Comparison of ENCODE assay signal across 8 cellular contexts in the genomic region with DNA sequence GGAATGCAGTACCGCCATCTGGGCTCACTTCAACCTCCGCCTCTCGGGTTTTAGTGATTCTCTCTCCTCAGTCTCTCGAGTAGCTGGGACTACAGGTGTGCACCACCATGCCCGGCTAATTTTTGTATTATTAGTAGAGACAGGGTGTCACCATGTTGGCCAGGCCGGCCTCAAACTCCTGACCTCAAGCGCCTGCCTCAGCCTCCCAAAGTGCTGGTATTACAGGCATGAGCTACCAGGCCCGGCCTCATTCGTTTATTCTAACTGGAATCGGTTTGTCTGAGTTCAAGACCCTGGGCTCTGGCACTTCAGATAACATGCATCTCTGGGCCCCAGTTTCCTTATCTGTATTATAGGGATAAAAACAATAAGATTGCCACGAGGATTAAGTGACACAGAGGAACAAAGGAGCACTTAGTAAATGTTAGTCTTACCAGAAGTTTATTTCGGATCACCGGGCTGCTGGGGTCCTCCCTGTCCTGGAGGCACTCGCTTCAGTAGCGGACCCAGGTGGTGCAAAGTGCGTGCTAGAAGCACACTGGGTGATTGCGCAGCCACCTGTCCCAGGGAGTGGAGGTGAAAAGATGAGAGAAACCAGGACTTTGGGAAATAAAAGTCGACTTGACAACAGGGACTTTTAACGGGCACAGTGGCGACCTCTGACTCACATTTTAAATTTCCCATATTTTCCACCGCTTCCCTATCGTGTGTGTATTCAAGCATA. TPM values are rescaled to one million over a fixed set of nuclear protein-coding genes. Genes with fewer than 3 reads are reported as not detected.
DNase-seq lines count a peak whose midpoint lies in the region; ATAC-seq, FAIRE-seq and TF ChIP-seq lines count a peak whose summit lies in the region.

No MANE protein-coding gene starts in this region.

- no peaks in the 10 kb centered on the region for H3K9me3 ChIP-seq in gastroesophageal sphincter
- no peaks in the 10 kb centered on the region for H3K9me3 ChIP-seq in trophoblast cell (ENCODE audit: insufficient read depth, low read depth, low read length)

- no peaks in the 10 kb centered on the region for H3K36me3 Mint-ChIP-seq in activated B cell treated with CpG ODN at 0.5 μM for 24 hours (ENCODE audit: low read depth)

- H3K27ac Mint-ChIP-seq in activated B cell treated with CpG ODN at 0.5 μM for 24 hours: no peak overlapping the region

- H3K4me1 ChIP-seq in gastroesophageal sphincter: peaks cover 0 to 72% (median 13%) of the 10 kb centered on the region in 3 donors
- peaks cover 7 to 9% of the 10 kb centered on the region in 2 experiments for H3K4me1 ChIP-seq in trophoblast cell (ENCODE audit: control insufficient read depth in 1 of 2, insufficient read depth in 2 of 2, low read length in 2 of 2)

- H3K9me3 Mint-ChIP-seq in activated B cell treated with CpG ODN at 0.5 μM for 24 hours: no peaks in the 10 kb centered on the region

- H2BK12ac ChIP-seq in trophoblast cell (ENCODE audit: low read length): no peak overlapping the region

- TF ChIP-seq CTCF in HFF-Myc (IDR thresholded peaks at IDR 0.05; ENCODE audit: low read depth, low read length, missing control alignments) (no peak), activated B cell treated with CpG ODN at 0.5 μM for 24 hours (IDR thresholded peaks at IDR 0.05) (no peak), gastroesophageal sphincter (IDR thresholded peaks at IDR 0.05) (no peak)

- H2BK5ac ChIP-seq in trophoblast cell (ENCODE audit: low read depth, low read length, poor library complexity): no peak overlapping the region

- H3K23ac ChIP-seq in trophoblast cell (ENCODE audit: low read length): no peak overlapping the region

- H4K8ac ChIP-seq in trophoblast cell (ENCODE audit: low read depth, low read length): no peak overlapping the region

- DNase-seq in HFF-Myc (ENCODE audit: extremely low read depth, low read depth) (no peak), activated B cell treated with CpG ODN at 0.5 μM for 24 hours (no peak), trophoblast cell (peak in 1 of 2 donors; percentile 5), HTR-8/SVneo (ENCODE audit: insufficient read length, low spot score) (no peak), ACHN (no peak), NCI-H1694 treated with DMSO at 0.1 percent for 48 hours (lab: John Stamatoyannopoulos, UW) (no peak)

- H3K36me3 ChIP-seq in gastroesophageal sphincter: no peaks in the 10 kb centered on the region
- no peaks in the 10 kb centered on the region for H3K36me3 ChIP-seq in trophoblast cell (ENCODE audit: control insufficient read depth in 1 of 2, insufficient read depth in 2 of 2, low read length in 2 of 2)

- H3K27ac ChIP-seq in gastroesophageal sphincter: peak overlapping the region; percentile 68 to 99 (median 95)
- H3K27ac ChIP-seq in trophoblast cell (ENCODE audit: low read depth, low read length): no peak overlapping the region

- ATAC-seq in activated B cell treated with CpG ODN at 0.5 μM for 24 hours (ENCODE audit: low read depth) (no peak), gastroesophageal sphincter (peak; percentile 20), HG03571 (IDR thresholded peaks at IDR 0.05; ENCODE audit: unreplicated experiment) (no peak)

- H4K91ac ChIP-seq in trophoblast cell (ENCODE audit: low read depth, low read length): no peak overlapping the region

- H3K4me3 ChIP-seq in HFF-Myc (replicated peaks; ENCODE audit: low read depth, low read length) (peak overlapping the region; percentile 28), gastroesophageal sphincter (peak overlapping the region; percentile 48 to 70), trophoblast cell (ENCODE audit: low read depth, low read length) (no peak overlapping the region)

- H3K79me2 ChIP-seq in trophoblast cell (ENCODE audit: control insufficient read depth, insufficient read depth, low read length, poor library complexity): no peaks in the 10 kb centered on the region

- WGBS in gastroesophageal sphincter (ENCODE audit: low coverage in 1 of 2), 2 donors: 19 to 28% methylated on average over 6 to 21 of the region's 22 CpGs
- WGBS in trophoblast cell (ENCODE audit: extremely low coverage, insufficient coverage, insufficient read length): no CpG with 5 or more reads among the region's 22 CpGs

- H2AK5ac ChIP-seq in trophoblast cell (ENCODE audit: low read length): no peak overlapping the region

- FAIRE-seq in HTR-8/SVneo (lab: Jason Lieb, UNC): no peak

- no peak overlapping the region for H3K4ac ChIP-seq in trophoblast cell (ENCODE audit: low read depth, low read length)

- H3K79me1 ChIP-seq in trophoblast cell (ENCODE audit: low read length): no peaks in the 10 kb centered on the region

- H3K4me3 Mint-ChIP-seq in activated B cell treated with CpG ODN at 0.5 μM for 24 hours: peak overlapping the region; percentile 95

- H4K12ac ChIP-seq in trophoblast cell (ENCODE audit: low read depth, low read length): no peak overlapping the region

- no peak overlapping the region for H3K18ac ChIP-seq in trophoblast cell (ENCODE audit: low read length)

- POLR2A ChIA-PET in activated B cell treated with CpG ODN at 0.5 μM for 24 hours (lab: Charles Lee): interaction anchor here (0.6 to 0.7 kb wide), 2 partner anchors 16 to 60 kb away, joined by 3 read pairs; a partner anchor contains a TSS

- no peak overlapping the region for H3K14ac ChIP-seq in trophoblast cell (ENCODE audit: low read length)

- no peaks in the 10 kb centered on the region for H3K27me3 ChIP-seq in gastroesophageal sphincter
- H3K27me3 ChIP-seq in trophoblast cell (ENCODE audit: insufficient read depth, low read length): peaks cover 2% of the 10 kb centered on the region

- H3K4me1 Mint-ChIP-seq in activated B cell treated with CpG ODN at 0.5 μM for 24 hours: peaks cover 24% of the 10 kb centered on the region

- in situ Hi-C loops in ACHN (cut with HindIII; ENCODE audit: low pct_ligation_motif_present, low pct_unique_long_range_greater_than_20kb, low sequenced_read_pairs): no loop called here

- intact Hi-C loops in activated B cell treated with CpG ODN at 0.5 μM for 24 hours (cut with micrococcal nuclease): loop anchor here (2.0 to 10.0 kb wide), 4 partner anchors 41 to 592 kb away; a partner anchor contains a TSS

- no peak for TF ChIP-seq POLR2A in gastroesophageal sphincter (IDR thresholded peaks at IDR 0.05)

- H2BK120ac ChIP-seq in trophoblast cell (ENCODE audit: insufficient read depth, low read length, poor library complexity): no peak overlapping the region

- CTCF ChIA-PET in activated B cell treated with CpG ODN at 0.5 μM for 24 hours (lab: Charles Lee): no interaction called here

- peak overlapping the region; percentile 58 for H3K4me2 ChIP-seq in trophoblast cell (ENCODE audit: low read length)

- no peak overlapping the region for H3K9ac ChIP-seq in trophoblast cell (ENCODE audit: low read length)

- no peak overlapping the region for H2AFZ ChIP-seq in trophoblast cell (ENCODE audit: insufficient read depth, low read length, poor library complexity)

- TF ChIP-seq EP300 in gastroesophageal sphincter (IDR thresholded peaks at IDR 0.05): no peak

- peaks cover 17% of the 10 kb centered on the region for H3K27me3 Mint-ChIP-seq in activated B cell treated with CpG ODN at 0.5 μM for 24 hours

RNA-seq across cellular contexts. Expression of a gene that starts 37.5 kb away (rescaled TPM):
- total RNA-seq in activated B cell treated with CpG ODN at 0.5 μM for 24 hours (5.0 and 6.3 TPM in 2 replicates), gastroesophageal sphincter (100 to 1,000 TPM in 3 of 4 donors, 10 to 100 TPM in 1; 49.4 to 230 (median 138) TPM)
- 0.71 and 1.7 TPM in 2 replicates for polyA plus RNA-seq in trophoblast cell (2013)

RNA-seq across cellular contexts. Expression of a gene that starts 56.5 kb away (rescaled TPM):
- total RNA-seq in activated B cell treated with CpG ODN at 0.5 μM for 24 hours: 13.2 and 13.3 TPM in 2 replicates
- 10 to 100 TPM; 12.1 to 18.2 (median 17.3) TPM for total RNA-seq in gastroesophageal sphincter
- 20.2 and 21.3 TPM in 2 replicates for polyA plus RNA-seq in trophoblast cell (2013)
